In genomic region chr1:171742577-171742922, GRCh38 we compare ENCODE assay signal across 7 cellular contexts. TPM values are rescaled to one million over a fixed set of nuclear protein-coding genes. Genes with fewer than 3 reads are reported as not detected.
DNase-seq lines count a peak whose midpoint lies in the region; ATAC-seq, FAIRE-seq and TF ChIP-seq lines count a peak whose summit lies in the region.

No MANE protein-coding gene starts in this region.

- FAIRE-seq in K562 (lab: Jason Lieb, UNC) = no peak

- TF ChIP-seq POLR2A in K562 (conservative IDR thresholded peaks at IDR 0.05) (no peak), spleen (IDR thresholded peaks at IDR 0.05) (no peak)

- peak overlapping the region; percentile 99 for H2AFZ ChIP-seq in K562 (ENCODE audit: low read depth, low read length)

- H3K4me2 ChIP-seq in K562 (ENCODE audit: insufficient read depth, low read length) = peak overlapping the region; percentile 98

- no peaks in the 10 kb centered on the region for H3K27me3 ChIP-seq in K562 (ENCODE audit: control insufficient read depth in 2 of 2, insufficient read depth in 2 of 2, low read length in 2 of 2)
- H3K27me3 ChIP-seq in spleen (replicated peaks in 1 of 7) = no peaks in the 10 kb centered on the region

- H3K79me2 ChIP-seq in K562 (ENCODE audit: control insufficient read depth, insufficient read depth, low read length) = peaks cover 41% of the 10 kb centered on the region

- peak overlapping the region; percentile 87 to 98; a peak in 3 of 4 replicates for H3K9ac ChIP-seq in K562 (ENCODE audit: insufficient read depth in 1 of 2, low read depth in 2 of 2, low read length in 2 of 2)

- CTCF ChIA-PET in K562 (lab: Yijun Ruan, JAX; ENCODE audit: low intra/inter-chr PET ratio) = no interaction called here

- H3K36me3 ChIP-seq in K562 (ENCODE audit: control insufficient read depth, insufficient read depth, low read length) = peaks cover 8% of the 10 kb centered on the region; the same call in 1 of the 3 replicates
- H3K36me3 ChIP-seq in spleen = peaks cover 0 to 11% (median 3%) of the 10 kb centered on the region in 6 donors

- peak; percentile 18 for ATAC-seq in HG02571 (IDR thresholded peaks at IDR 0.05; ENCODE audit: unreplicated experiment)
- ATAC-seq in K562 = peak; percentile 64

- POLR2A ChIA-PET in K562 (lab: Yijun Ruan, JAX) = interaction anchor here (0.7 to 4.6 kb wide), 7 partner anchors 11 to 1831 kb away, joined by 3 to 31 read pairs (median 4); partner anchors contain the start of gene METTL13

- TF ChIP-seq RAD21 in K562 (CRISPR knock-in tag; conservative IDR thresholded peaks at IDR 0.05 in 1 of 2, IDR thresholded peaks at IDR 0.05 in 1 of 2) = no peak

- WGBS in K562 (ENCODE audit: insufficient coverage, low coverage, missing lambda C conversion rate) = 0% methylated on average over 14 of the region's 14 CpGs
- WGBS in spleen, 5 donors = 0 to 3% (median 1%) methylated on average over 14 of the region's 14 CpGs

- TF ChIP-seq CTCF in K562 (IDR thresholded peaks at IDR 0.05 in 2 of 3, conservative IDR thresholded peaks at IDR 0.05 in 1 of 3; ENCODE audit: insufficient read depth in 2 of 3, low read depth in 1 of 3, low read length in 3 of 3) (no peak), spleen (IDR thresholded peaks at IDR 0.05 in 8 of 11, conservative IDR thresholded peaks at IDR 0.05 in 3 of 11) (no peak)

- BruUV-seq in K562 (replicated peaks; lab: Mats Ljungman, UMichigan) = no TSS peak

- DNase-seq in K562 (ENCODE audit: extremely low read depth in 1 of 4, low spot score in 3 of 4) (peak; percentile 44 to 70 (median 50)), iPS-NIHi7 (ENCODE audit: extremely low spot score) (peak; percentile 43), spleen (peak; percentile 81), NCI-H1694 (lab: John Stamatoyannopoulos, UW) (no peak)

- TF ChIP-seq EP300 in K562 (IDR thresholded peaks at IDR 0.05; ENCODE audit: low read length) = no peak

- intact Hi-C loops in K562 (cut with micrococcal nuclease) = loop anchor here (1.0 to 10.0 kb wide), 3 partner anchors 20 to 258 kb away; partner anchors contain the start of genes METTL13 and PRRC2C
- intact Hi-C loops in spleen (cut with DNase I; ENCODE audit: low total_unique reads) = loop anchor here (5.0 kb wide), 1 partner anchor 40 kb away; the partner anchor contains the start of gene METTL13

- in situ Hi-C loops in K562 (cut with MboI) = no loop called here

- no peaks in the 10 kb centered on the region for H3K9me1 ChIP-seq in K562 (ENCODE audit: control insufficient read depth, insufficient read depth, low read length)

- H3K27ac ChIP-seq in K562 (ENCODE audit: extremely low read depth, low read depth, low read length) (peak overlapping the region; percentile 94), spleen (peak overlapping the region; percentile 92 to 99 (median 97))

- no peaks in the 10 kb centered on the region for H4K20me1 ChIP-seq in K562 (replicated peaks; ENCODE audit: control insufficient read depth, insufficient read depth, low read length)

- no peaks in the 10 kb centered on the region for H3K9me3 ChIP-seq in K562 (replicated peaks; ENCODE audit: control insufficient read depth, insufficient read depth, low read depth, low read length)
- H3K9me3 ChIP-seq in spleen = no peaks in the 10 kb centered on the region

- H3K4me3 ChIP-seq in GM08714 (ENCODE audit: low read length) (peak overlapping the region; percentile 98), K562 (peak overlapping the region; percentile 92), spleen (peak overlapping the region; percentile 62 to 95 (median 84))

- H3K4me1 ChIP-seq in K562 (replicated peaks in 1 of 2; ENCODE audit: control insufficient read depth in 2 of 2, insufficient read depth in 2 of 2, low read length in 2 of 2) (peaks cover 12 to 27% of the 10 kb centered on the region in 2 experiments; a peak in 4 of 5 replicates), spleen (peaks cover 30 to 50% (median 39%) of the 10 kb centered on the region in 6 donors)

TF ChIP-seq in PFSK-1, 5 proteins besides CTCF, POLR2A, EP300 and RAD21 (continues in another document):
- TF ChIP-seq SIN3A (IDR thresholded peaks at IDR 0.05; ENCODE audit: borderline replicate concordance, insufficient read depth, low read length) = 0 out of 2 replicates have a peak, but pooled peaks have one; percentile 28

TF ChIP-seq in K562, 482 proteins besides CTCF, POLR2A, EP300 and RAD21 (continues in another document):
- TF ChIP-seq ARID1B (IDR thresholded peaks at IDR 0.05) (no peak), GATAD2A (IDR thresholded peaks at IDR 0.05) (no peak), JUND (IDR thresholded peaks at IDR 0.05; ENCODE audit: borderline replicate concordance, low read depth, low read length) (no peak), JUND (tag; IDR thresholded peaks at IDR 0.05; ENCODE audit: borderline replicate concordance, low read depth, low read length) (no peak), ZNF449 (CRISPR knock-in tag; IDR thresholded peaks at IDR 0.05) (no peak), SMARCE1 (IDR thresholded peaks at IDR 0.05) (peak; percentile 40; the same call in 1 of the 2 replicates), ZNF644 (tag; IDR thresholded peaks at IDR 0.05; ENCODE audit: low read depth) (0 out of 2 replicates have a peak, but pooled peaks have one; percentile 43), ZNF445 (CRISPR knock-in tag; IDR thresholded peaks at IDR 0.05; ENCODE audit: low read depth) (no peak), THRB (CRISPR knock-in tag; conservative IDR thresholded peaks at IDR 0.05) (0 out of 2 replicates have a peak, but pooled peaks have one; percentile 58)

RNA-seq across cellular contexts. Expression of gene VAMP4, which starts 0.7 kb away (rescaled TPM):
- polyA plus RNA-seq in PFSK-1 (2012; ENCODE audit: insufficient read length, low read depth) = 7.1 TPM
- 3.1 and 14.9 TPM in 2 replicates for total RNA-seq in K562 (2011; cell fraction: chromatin; rRNA removed; ENCODE audit: low replicate concordance)
- 2.2 and 2.4 TPM in 2 replicates for total RNA-seq in K562 (2011; cell fraction: nucleolus; rRNA removed)
- total RNA-seq in K562 (2011; cell fraction: nucleoplasm; rRNA removed) = 6.6 and 16.6 TPM in 2 replicates
- total RNA-seq in K562 (2014; rRNA removed) (5.1 and 6.5 TPM in 2 replicates), K562 (2014; rRNA removed; fragmentation: Illumina TruSeq; extraction: Trizol) (12.3 and 14.7 TPM in 2 replicates), K562 (2015; rRNA removed; fragmentation: Illumina TruSeq; extraction: Trizol) (10.0 and 11.1 TPM in 2 replicates), K562 (2021) (12.3 and 13.7 TPM in 2 replicates), spleen (10 to 100 TPM; 14.1 to 21.7 (median 16.3) TPM)
- polyA plus RNA-seq in K562 (2011; rRNA removed) (12.5 and 21.4 TPM in 2 replicates), K562 (2014; fragmentation: Illumina TruSeq; extraction: Trizol) (12.4 and 14.0 TPM in 2 replicates), K562 (2014; fragmentation: Nextera tagmentation; extraction: Ambion mirVana) (1 to 10 TPM; 3.3 to 4.1 TPM), K562 (2014; rRNA removed) (11.4 and 11.9 TPM in 2 replicates), spleen (1 to 10 TPM; 7.4 to 9.8 (median 8.0) TPM)
- 2.5 and 4.6 TPM in 2 replicates for polyA plus RNA-seq in K562 (2011; cell fraction: cytosol; rRNA removed)
- polyA plus RNA-seq in K562 (2011; cell fraction: nucleus; rRNA removed) = 10.3 and 12.6 TPM in 2 replicates
- polyA plus RNA-seq in K562 (2012) = 12.7 and 15.1 TPM in 2 replicates
- 11.1 and 11.3 TPM in 2 replicates for polyA minus RNA-seq in K562 (2011; rRNA and poly(A)+ RNA removed)
- 7.7 and 8.4 TPM in 2 replicates for polyA minus RNA-seq in K562 (2011; cell fraction: cytosol; rRNA and poly(A)+ RNA removed)
- polyA minus RNA-seq in K562 (2011; cell fraction: nucleus; rRNA and poly(A)+ RNA removed) = 4.6 and 7.4 TPM in 2 replicates

RNA-seq across cellular contexts. Expression of gene METTL13, which starts 38.9 kb away (rescaled TPM):
- polyA plus RNA-seq in PFSK-1 (2012; ENCODE audit: insufficient read length, low read depth) = 58.2 TPM
- 47.4 and 58.7 TPM in 2 replicates for total RNA-seq in K562 (2011; cell fraction: chromatin; rRNA removed; ENCODE audit: low replicate concordance)
- total RNA-seq in K562 (2011; cell fraction: nucleolus; rRNA removed) = 46.6 and 59.0 TPM in 2 replicates
- total RNA-seq in K562 (2011; cell fraction: nucleoplasm; rRNA removed) = 42.7 and 43.7 TPM in 2 replicates
- total RNA-seq in K562 (2014; rRNA removed) = 49.3 and 65.1 TPM in 2 replicates
- 46.2 and 51.9 TPM in 2 replicates for total RNA-seq in K562 (2014; rRNA removed; fragmentation: Illumina TruSeq; extraction: Trizol)
- total RNA-seq in K562 (2015; rRNA removed; fragmentation: Illumina TruSeq; extraction: Trizol) = 50.5 and 54.9 TPM in 2 replicates
- 54.9 and 62.0 TPM in 2 replicates for total RNA-seq in K562 (2021)
- 53.5 and 70.9 TPM in 2 replicates for polyA plus RNA-seq in K562 (2011; rRNA removed)
- 49.3 and 54.9 TPM in 2 replicates for polyA plus RNA-seq in K562 (2011; cell fraction: cytosol; rRNA removed)
- polyA plus RNA-seq in K562 (2011; cell fraction: nucleus; rRNA removed) = 39.0 and 45.5 TPM in 2 replicates
- 35.2 and 62.5 TPM in 2 replicates for polyA plus RNA-seq in K562 (2012)
- polyA plus RNA-seq in K562 (2014; fragmentation: Illumina TruSeq; extraction: Trizol) = 61.3 and 78.9 TPM in 2 replicates
- 10 to 100 TPM; 18.9 to 23.4 TPM for polyA plus RNA-seq in K562 (2014; fragmentation: Nextera tagmentation; extraction: Ambion mirVana)
- polyA plus RNA-seq in K562 (2014; rRNA removed) = 55.2 and 59.7 TPM in 2 replicates
- 75.6 and 111 TPM in 2 replicates for polyA minus RNA-seq in K562 (2011; rRNA and poly(A)+ RNA removed)
- 36.8 and 46.1 TPM in 2 replicates for polyA minus RNA-seq in K562 (2011; cell fraction: cytosol; rRNA and poly(A)+ RNA removed)
- 26.3 and 31.2 TPM in 2 replicates for polyA minus RNA-seq in K562 (2011; cell fraction: nucleus; rRNA and poly(A)+ RNA removed)
- total RNA-seq in spleen = 10 to 100 TPM; 21.9 to 29.6 (median 26.3) TPM
- polyA plus RNA-seq in spleen = 10 to 100 TPM; 10.3 to 25.9 (median 15.2) TPM
